ENCODE assay signal across 8 cellular contexts in the genomic region with DNA sequence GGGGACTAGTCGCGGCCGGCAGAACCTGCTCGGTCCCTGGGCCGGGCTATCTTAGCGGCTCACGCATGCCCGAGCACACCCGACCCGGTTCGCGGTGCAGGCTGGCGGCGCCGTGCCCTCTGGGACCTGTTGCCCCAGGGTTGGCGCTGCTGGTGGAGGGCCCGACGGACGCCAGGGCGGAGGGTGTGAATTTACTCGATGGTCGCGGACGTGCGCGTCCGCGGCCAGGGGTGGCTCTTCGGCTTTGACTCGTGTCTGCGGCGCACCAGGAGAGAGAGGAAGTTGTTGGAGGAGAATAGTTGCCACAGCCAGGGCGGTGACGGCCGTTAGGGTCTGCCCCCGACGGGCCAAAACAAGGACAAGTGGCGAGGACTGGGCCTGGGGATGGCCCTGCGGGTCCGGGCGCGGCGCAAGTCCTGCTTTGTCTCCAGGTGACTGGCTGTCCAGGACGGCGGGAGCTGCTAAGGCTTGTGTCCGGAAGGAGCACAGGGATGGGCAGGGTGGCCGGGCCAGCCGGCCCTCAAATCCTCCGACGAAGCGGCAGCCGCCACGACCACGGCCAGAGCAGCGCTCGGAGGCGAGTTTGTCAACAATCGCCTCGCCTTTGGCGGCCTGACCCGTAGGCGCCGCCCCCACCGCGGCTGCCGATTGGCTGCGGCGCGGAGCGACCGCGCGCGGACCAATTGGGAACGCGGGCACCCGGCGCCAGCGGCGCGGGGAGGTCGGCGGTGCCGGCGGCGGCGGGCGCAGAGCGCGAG. TPM values are rescaled to one million over a fixed set of nuclear protein-coding genes. Genes with fewer than 3 reads are reported as not detected.
DNase-seq lines count a peak whose midpoint lies in the region; ATAC-seq, FAIRE-seq and TF ChIP-seq lines count a peak whose summit lies in the region.

No MANE protein-coding gene starts in this region.

- peak overlapping the region; percentile 83 to 97 (median 95) for H3K4me3 Mint-ChIP-seq in CD8-positive, alpha-beta memory T cell
- H3K4me3 Mint-ChIP-seq in mesothelial cell of epicardium: peak overlapping the region; percentile 90

- H3K27ac ChIP-seq in CD8-positive, alpha-beta memory T cell (ENCODE audit: low read depth, low read length): peak overlapping the region; percentile 64
- H3K27ac ChIP-seq in HL-60 (replicated peaks): peak overlapping the region; percentile 95
- H3K27ac ChIP-seq in endothelial cell of umbilical vein (ENCODE audit: insufficient read depth, low read depth, low read length): peak overlapping the region; percentile 62

- peak overlapping the region; percentile 64 for H3K4me2 ChIP-seq in endothelial cell of umbilical vein (ENCODE audit: insufficient read depth, low read length)

- no peaks in the 10 kb centered on the region for H3K9me3 Mint-ChIP-seq in CD8-positive, alpha-beta memory T cell
- H3K9me3 Mint-ChIP-seq in mesothelial cell of epicardium: no peaks in the 10 kb centered on the region

- H2AFZ ChIP-seq in endothelial cell of umbilical vein (ENCODE audit: low read depth, low read length): peak overlapping the region; percentile 87

- TSS peak; percentile 80 for BruUV-seq in endothelial cell of umbilical vein (replicated peaks; lab: Mats Ljungman, UMichigan)

- TF ChIP-seq POLR2A in endothelial cell of umbilical vein (IDR thresholded peaks at IDR 0.05; ENCODE audit: low read depth, low read length): no peak

- peaks cover 14% of the 10 kb centered on the region for H3K36me3 ChIP-seq in CD8-positive, alpha-beta memory T cell (ENCODE audit: insufficient read depth, low read length)
- H3K36me3 ChIP-seq in endothelial cell of umbilical vein (ENCODE audit: control insufficient read depth in 2 of 2, extremely low read depth in 1 of 2, insufficient read depth in 2 of 2, low read length in 2 of 2): peaks cover 0 to 9% of the 10 kb centered on the region in 2 experiments

- no peaks in the 10 kb centered on the region for H3K79me2 ChIP-seq in endothelial cell of umbilical vein (ENCODE audit: control insufficient read depth, insufficient read depth, low read length)

- dilution Hi-C loops in endothelial cell of umbilical vein (cut with MboI; ENCODE audit: extremely low pct_ligation_motif_present, low sequenced_read_pairs): no loop called here

- H3K4me1 Mint-ChIP-seq in CD8-positive, alpha-beta memory T cell: peaks cover 37 to 65% (median 54%) of the 10 kb centered on the region in 3 donors
- peaks cover 56% of the 10 kb centered on the region for H3K4me1 Mint-ChIP-seq in mesothelial cell of epicardium

- H3K27me3 Mint-ChIP-seq in CD8-positive, alpha-beta memory T cell: peaks cover 23 to 24% of the 10 kb centered on the region in 2 donors
- H3K27me3 Mint-ChIP-seq in mesothelial cell of epicardium (ENCODE audit: low read depth): peaks cover 30% of the 10 kb centered on the region

- peak; percentile 43 for ATAC-seq in GM19467 (IDR thresholded peaks at IDR 0.05; ENCODE audit: unreplicated experiment)

- H3K9me1 ChIP-seq in endothelial cell of umbilical vein (replicated peaks; ENCODE audit: control insufficient read depth, extremely low read depth, insufficient read depth, low read length): no peaks in the 10 kb centered on the region

- H3K4me1 ChIP-seq in CD8-positive, alpha-beta memory T cell (ENCODE audit: insufficient read depth, low read length): peaks cover 47% of the 10 kb centered on the region
- H3K4me1 ChIP-seq in endothelial cell of umbilical vein (ENCODE audit: control insufficient read depth, extremely low read depth, insufficient read depth, low read length): peaks cover 37% of the 10 kb centered on the region

- TF ChIP-seq CTCF in HL-60 (IDR thresholded peaks at IDR 0.05; ENCODE audit: insufficient read depth, low read length) (no peak), endothelial cell of umbilical vein (IDR thresholded peaks at IDR 0.05; ENCODE audit: extremely low read depth in 1 of 2, insufficient read depth in 1 of 2, low read depth in 1 of 2, low read length in 2 of 2) (no peak), mesothelial cell of epicardium (IDR thresholded peaks at IDR 0.05; ENCODE audit: unreplicated experiment) (no peak)

- peaks cover 6 to 48% (median 16%) of the 10 kb centered on the region in 3 donors for H3K36me3 Mint-ChIP-seq in CD8-positive, alpha-beta memory T cell
- H3K36me3 Mint-ChIP-seq in mesothelial cell of epicardium: peaks cover 11% of the 10 kb centered on the region

- peak overlapping the region; percentile 93 for H3K4me3 ChIP-seq in CD8-positive, alpha-beta memory T cell (ENCODE audit: low read length)
- H3K4me3 ChIP-seq in HL-60 (replicated peaks; ENCODE audit: insufficient read depth, low read length): peak overlapping the region; percentile 62
- peak overlapping the region in 2 of 3 experiments; percentile 39 to 93 for H3K4me3 ChIP-seq in endothelial cell of umbilical vein (replicated peaks in 1 of 3; ENCODE audit: insufficient read depth in 1 of 3, low read depth in 1 of 3, low read length in 3 of 3)

- peak overlapping the region in 6 of 8 donors; percentile 61 to 96 (median 84) for H3K27ac Mint-ChIP-seq in CD8-positive, alpha-beta memory T cell
- peak overlapping the region; percentile 97 for H3K27ac Mint-ChIP-seq in mesothelial cell of epicardium

- FAIRE-seq in endothelial cell of umbilical vein (lab: Jason Lieb, UNC): peak; percentile 90

- DNase-seq in CD8-positive, alpha-beta memory T cell: peak; percentile 68 to 81 (median 79)
- DNase-seq in HL-60 (ENCODE audit: low read depth in 1 of 2, low spot score in 1 of 2) (peak in 1 of 2 experiments; percentile 85), NOMO-1 treated with dmso at 0.1 percent for 144 hours (lab: John Stamatoyannopoulos, UW; ENCODE audit: unreplicated experiment) (peak; percentile 82), endothelial cell of umbilical vein (ENCODE audit: low read depth, low spot score) (peak; percentile 90), mesothelial cell of epicardium (ENCODE audit: low spot score in 2 of 2, unreplicated experiment in 2 of 2) (peak; percentile 77 to 90)
- DNase-seq in activated CD8-positive, alpha-beta memory T cell treated with anti-CD3 and anti-CD28 coated beads, Interleukin-2, amount 50 U/mL, for 48 hours: peak; percentile 90
- peak; percentile 51 for DNase-seq in stimulated activated CD8-positive, alpha-beta memory T cell treated with anti-CD3 and anti-CD28 coated beads, Interleukin-15, amount 100 ng/mL, for 24 hours (ENCODE audit: low read depth)

- no peaks in the 10 kb centered on the region for H4K20me1 ChIP-seq in endothelial cell of umbilical vein (replicated peaks; ENCODE audit: control insufficient read depth, extremely low read depth, insufficient read depth, low read length)

- POLR2A ChIA-PET in CD8-positive, alpha-beta memory T cell (lab: Charles Lee): interaction anchor here (1.5 kb wide), 1 partner anchor 117 kb away, joined by 3 read pairs; no protein-coding TSS in a partner anchor
- POLR2A ChIA-PET in endothelial cell of umbilical vein (lab: Charles Lee): interaction anchor here (0.6 to 1.6 kb wide), 4 partner anchors 46 to 576 kb away, joined by 3 to 8 read pairs (median 4); no protein-coding TSS in a partner anchor

- peak overlapping the region; percentile 84 for H3K9ac ChIP-seq in endothelial cell of umbilical vein (replicated peaks; ENCODE audit: extremely low read depth, insufficient read depth, low read length)

- no peaks in the 10 kb centered on the region for H3K9me3 ChIP-seq in CD8-positive, alpha-beta memory T cell (ENCODE audit: low read length)
- H3K9me3 ChIP-seq in endothelial cell of umbilical vein (replicated peaks; ENCODE audit: control insufficient read depth, insufficient read depth, low read length): no peaks in the 10 kb centered on the region

- intact Hi-C loops in endothelial cell of umbilical vein (cut with micrococcal nuclease): loop anchor here (1.0 to 5.0 kb wide), 3 partner anchors 27 to 370 kb away; no protein-coding TSS in a partner anchor

- H3K27me3 ChIP-seq in CD8-positive, alpha-beta memory T cell (ENCODE audit: insufficient read depth, low read length, poor library complexity, severe bottlenecking): peaks cover 25% of the 10 kb centered on the region
- no peaks in the 10 kb centered on the region for H3K27me3 ChIP-seq in HL-60 (ENCODE audit: insufficient read depth, poor library complexity, severe bottlenecking)
- peaks cover 10 to 32% of the 10 kb centered on the region in 2 experiments for H3K27me3 ChIP-seq in endothelial cell of umbilical vein (ENCODE audit: control insufficient read depth in 2 of 2, insufficient read depth in 2 of 2, low read length in 2 of 2)

- CTCF ChIA-PET in CD8-positive, alpha-beta memory T cell (lab: Charles Lee): interaction anchor here (1.3 kb wide), 1 partner anchor 309 kb away, joined by 3 read pairs; no protein-coding TSS in a partner anchor
- CTCF ChIA-PET in endothelial cell of umbilical vein (lab: Charles Lee): interaction anchor here (1.2 to 1.7 kb wide), 2 partner anchors 40 to 546 kb away, joined by 3 to 10 read pairs; no protein-coding TSS in a partner anchor

TF ChIP-seq in endothelial cell of umbilical vein, 7 proteins besides CTCF, POLR2A, EP300 and RAD21:
- TF ChIP-seq POLR2AphosphoS5 (IDR thresholded peaks at IDR 0.05; ENCODE audit: insufficient read depth, low read depth, low read length) (peak; percentile 33), GATA2 (IDR thresholded peaks at IDR 0.05; ENCODE audit: insufficient read depth, insufficient read length, low read depth, low read length) (no peak)
- TF ChIP-seq, protein P1, sequence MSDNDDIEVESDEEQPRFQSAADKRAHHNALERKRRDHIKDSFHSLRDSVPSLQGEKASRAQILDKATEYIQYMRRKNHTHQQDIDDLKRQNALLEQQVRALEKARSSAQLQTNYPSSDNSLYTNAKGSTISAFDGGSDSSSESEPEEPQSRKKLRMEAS (IDR thresholded peaks at IDR 0.05; ENCODE audit: insufficient read depth, insufficient read length): peak; percentile 48

RNA-seq across cellular contexts. Expression of a gene that starts 1.3 kb away (rescaled TPM):
- total RNA-seq in CD8-positive, alpha-beta memory T cell: 10 to 100 TPM; 36.6 to 40.6 TPM
- 13.8 TPM for polyA plus RNA-seq in CD8-positive, alpha-beta memory T cell
- total RNA-seq in endothelial cell of umbilical vein (22.2 and 26.6 TPM in 2 replicates), mesothelial cell of epicardium (20.1 to 24.5 TPM (median 21.7 TPM) in 3 replicates)
- 12.9 and 21.7 TPM in 2 replicates for polyA plus RNA-seq in endothelial cell of umbilical vein
- 9.2 and 9.7 TPM in 2 replicates for polyA plus RNA-seq in endothelial cell of umbilical vein (2011; cell fraction: cytosol; rRNA removed)
- polyA plus RNA-seq in endothelial cell of umbilical vein (2011; cell fraction: nucleus; rRNA removed): 40.3 and 48.4 TPM in 2 replicates
- 4.3 and 7.0 TPM in 2 replicates for polyA plus RNA-seq in endothelial cell of umbilical vein (2012)
- 29.3 and 38.0 TPM in 2 replicates for polyA minus RNA-seq in endothelial cell of umbilical vein
- 7.2 TPM for polyA minus RNA-seq in endothelial cell of umbilical vein (2011; cell fraction: cytosol; rRNA and poly(A)+ RNA removed)
- 121 and 193 TPM in 2 replicates for polyA minus RNA-seq in endothelial cell of umbilical vein (2011; cell fraction: nucleus; rRNA and poly(A)+ RNA removed)
